In genomic region chr11:60589611-60590010, GRCh38 we compare ENCODE assay signal across 15 cellular contexts.
A peak's percentile ranks its signal among the peaks of the same experiment; 100 is the strongest.
DNase-seq lines count a peak whose midpoint lies in the region; ATAC-seq and TF ChIP-seq lines count a peak whose summit lies in the region.
"Had no signal": no experiment of that assay in that cellular context is flagged by ENCODE, and none has a peak within 500 bp of the region (broad histone marks: within the 10 kb centered on the region; RNA-seq: fewer than 3 reads in every experiment).

No MANE protein-coding gene starts in this region.

- H3K27me3 Mint-ChIP-seq in Calu3 (ENCODE audit: unreplicated experiment), result no peaks in the 10 kb centered on the region
- peaks cover 0 to 2% (median 0%) of the 10 kb centered on the region in 5 donors for H3K27me3 Mint-ChIP-seq in naive thymus-derived CD8-positive, alpha-beta T cell
- H3K27me3 Mint-ChIP-seq in activated CD4-positive, alpha-beta memory T cell treated with anti-CD3 and anti-CD28 coated beads for 36 hours, result no peaks in the 10 kb centered on the region

- no peaks in the 10 kb centered on the region for H3K36me3 Mint-ChIP-seq in Calu3 (ENCODE audit: insufficient read depth, unreplicated experiment)
- peaks cover 0 to 10% (median 0%) of the 10 kb centered on the region in 3 donors for H3K36me3 Mint-ChIP-seq in naive thymus-derived CD8-positive, alpha-beta T cell
- H3K36me3 Mint-ChIP-seq in activated CD4-positive, alpha-beta memory T cell treated with anti-CD3 and anti-CD28 coated beads for 36 hours, result no peaks in the 10 kb centered on the region

- intact Hi-C loops in Calu3 (cut with micrococcal nuclease; ENCODE audit: unreplicated experiment), result loop anchor here (2.0 kb wide), 1 partner anchor 29 kb away; no protein-coding TSS in a partner anchor
- intact Hi-C loops in lower lobe of right lung (cut with DNase I), result no loop called here
- intact Hi-C loops in activated CD4-positive, alpha-beta memory T cell treated with anti-CD3 and anti-CD28 coated beads for 36 hours (cut with micrococcal nuclease), result no loop called here

- H3K27ac Mint-ChIP-seq in Calu3 (ENCODE audit: unreplicated experiment), result no peak overlapping the region
- H3K27ac Mint-ChIP-seq in naive thymus-derived CD8-positive, alpha-beta T cell, result no peak overlapping the region
- no peak overlapping the region for H3K27ac Mint-ChIP-seq in activated CD4-positive, alpha-beta memory T cell treated with anti-CD3 and anti-CD28 coated beads for 36 hours
- H3K27ac Mint-ChIP-seq: activated naive CD4-positive, alpha-beta T cell treated with anti-CD3 and anti-CD28 coated beads for 36 hours had no signal

- no peaks in the 10 kb centered on the region for H3K4me1 ChIP-seq in lower lobe of right lung
- H3K4me1 ChIP-seq: colonic mucosa, parathyroid adenoma had no signal

- no peak for ATAC-seq in naive thymus-derived CD8-positive, alpha-beta T cell
- ATAC-seq in lower lobe of right lung, result no peak

- H3K4me3 Mint-ChIP-seq in Calu3 (ENCODE audit: low read depth, unreplicated experiment), result no peak overlapping the region
- H3K4me3 Mint-ChIP-seq in naive thymus-derived CD8-positive, alpha-beta T cell, result no peak overlapping the region
- H3K4me3 Mint-ChIP-seq in activated CD4-positive, alpha-beta memory T cell treated with anti-CD3 and anti-CD28 coated beads for 36 hours, result no peak overlapping the region
- H3K4me3 Mint-ChIP-seq: activated naive CD4-positive, alpha-beta T cell treated with anti-CD3 and anti-CD28 coated beads for 36 hours had no signal

- H3K27ac ChIP-seq in lower lobe of right lung, result no peak overlapping the region
- H3K27ac ChIP-seq: colonic mucosa, parathyroid adenoma had no signal

- no peaks in the 10 kb centered on the region for H3K27me3 ChIP-seq in kidney epithelial cell (ENCODE audit: control insufficient read depth, insufficient read depth, low read length)
- no peaks in the 10 kb centered on the region for H3K27me3 ChIP-seq in lower lobe of right lung (ENCODE audit: low read depth)
- H3K27me3 ChIP-seq: colonic mucosa had no signal

- TF ChIP-seq CTCF in Calu3 (IDR thresholded peaks at IDR 0.05; ENCODE audit: unreplicated experiment) (peak; percentile 31), HFF-Myc (IDR thresholded peaks at IDR 0.05; ENCODE audit: low read depth, low read length, missing control alignments) (peak; percentile 2), kidney epithelial cell (IDR thresholded peaks at IDR 0.05; ENCODE audit: insufficient read depth, low read length, poor library complexity, severe bottlenecking) (peak; percentile 32), lower lobe of right lung (IDR thresholded peaks at IDR 0.05) (no peak)

- POLR2A ChIA-PET in naive thymus-derived CD8-positive, alpha-beta T cell (lab: Charles Lee), result no interaction called here
- POLR2A ChIA-PET in activated CD4-positive, alpha-beta memory T cell treated with anti-CD3 and anti-CD28 coated beads for 36 hours (lab: Charles Lee), result no interaction called here

- H3K4me3 ChIP-seq in HFF-Myc (replicated peaks; ENCODE audit: low read depth, low read length) (no peak overlapping the region), kidney epithelial cell (ENCODE audit: low read depth, low read length) (no peak overlapping the region), lower lobe of right lung (no peak overlapping the region)
- H3K4me3 ChIP-seq: colonic mucosa had no signal

- H3K36me3 ChIP-seq in kidney epithelial cell (ENCODE audit: control insufficient read depth, insufficient read depth, low read length) (no peaks in the 10 kb centered on the region), lower lobe of right lung (no peaks in the 10 kb centered on the region)
- H3K36me3 ChIP-seq: colonic mucosa had no signal

- no peaks in the 10 kb centered on the region for H3K9me3 Mint-ChIP-seq in Calu3 (ENCODE audit: low read depth, unreplicated experiment)
- peaks cover 5 to 30% (median 16%) of the 10 kb centered on the region in 9 donors for H3K9me3 Mint-ChIP-seq in naive thymus-derived CD8-positive, alpha-beta T cell
- peaks cover 21% of the 10 kb centered on the region for H3K9me3 Mint-ChIP-seq in activated CD4-positive, alpha-beta memory T cell treated with anti-CD3 and anti-CD28 coated beads for 36 hours

- CTCF ChIA-PET in Calu3 (lab: Charles Lee), result interaction anchor here (0.7 kb wide), 1 partner anchor 24 kb away, joined by 3 read pairs; no protein-coding TSS in a partner anchor
- CTCF ChIA-PET in activated CD4-positive, alpha-beta memory T cell treated with anti-CD3 and anti-CD28 coated beads for 36 hours (lab: Charles Lee), result no interaction called here

- H3K9me3 ChIP-seq in lower lobe of right lung, result no peaks in the 10 kb centered on the region
- H3K9me3 ChIP-seq: colonic mucosa had no signal

- no peaks in the 10 kb centered on the region for H3K4me1 Mint-ChIP-seq in Calu3 (ENCODE audit: low read depth, unreplicated experiment)
- H3K4me1 Mint-ChIP-seq in naive thymus-derived CD8-positive, alpha-beta T cell, result no peaks in the 10 kb centered on the region
- H3K4me1 Mint-ChIP-seq in activated CD4-positive, alpha-beta memory T cell treated with anti-CD3 and anti-CD28 coated beads for 36 hours (ENCODE audit: low read depth), result no peaks in the 10 kb centered on the region

- DNase-seq in Calu3, result no peak
- DNase-seq in HFF-Myc (ENCODE audit: extremely low read depth, low read depth), result no peak
- peak; percentile 30 for DNase-seq in RKO (ENCODE audit: low spot score)
- DNase-seq in kidney epithelial cell (ENCODE audit: low read depth), result no peak
- no peak for DNase-seq in naive thymus-derived CD8-positive, alpha-beta T cell
- DNase-seq in SIG-M5 (lab: John Stamatoyannopoulos, UW), result no peak
- no peak for DNase-seq in lower lobe of right lung
- no peak for DNase-seq in activated CD4-positive, alpha-beta memory T cell treated with anti-CD3 and anti-CD28 coated beads for 36 hours
- DNase-seq: activated naive CD4-positive, alpha-beta T cell treated with anti-CD3 and anti-CD28 coated beads for 36 hours; activated T-cell treated with anti-CD3 and anti-CD28 coated beads for 4 hours; colonic mucosa; foreskin melanocyte; NCI-H187; NCI-H510A had no signal

- no TSS peak for BruUV-seq in Calu3 (replicated peaks; lab: Mats Ljungman, UMichigan)
